Comparison of ENCODE assay signal across 1 cellular context in the genomic region with DNA sequence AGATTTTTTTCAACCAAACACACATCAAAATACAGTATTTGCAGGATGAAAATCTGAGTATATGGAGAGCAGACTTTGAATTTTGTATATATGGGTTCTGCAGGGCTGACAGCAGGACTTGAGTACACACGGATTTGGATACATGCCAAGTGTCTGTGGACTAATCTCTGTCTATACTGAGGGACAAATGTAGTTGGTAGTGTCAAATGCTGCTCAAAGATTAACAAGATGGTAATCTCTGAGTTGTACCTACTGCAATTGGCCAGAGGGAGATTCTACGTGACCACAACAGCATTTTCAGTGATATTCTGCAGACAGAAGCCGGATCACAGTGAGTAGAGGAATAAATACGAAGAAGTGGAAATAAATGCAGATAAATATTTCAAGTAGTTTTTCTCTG.
TF ChIP-seq lines count a peak whose summit lies in the region.

No MANE protein-coding gene starts in this region.

TF ChIP-seq in WTC11, 78 proteins besides CTCF, POLR2A, EP300 and RAD21 (continued from another document):
- TF ChIP-seq, protein P1, sequence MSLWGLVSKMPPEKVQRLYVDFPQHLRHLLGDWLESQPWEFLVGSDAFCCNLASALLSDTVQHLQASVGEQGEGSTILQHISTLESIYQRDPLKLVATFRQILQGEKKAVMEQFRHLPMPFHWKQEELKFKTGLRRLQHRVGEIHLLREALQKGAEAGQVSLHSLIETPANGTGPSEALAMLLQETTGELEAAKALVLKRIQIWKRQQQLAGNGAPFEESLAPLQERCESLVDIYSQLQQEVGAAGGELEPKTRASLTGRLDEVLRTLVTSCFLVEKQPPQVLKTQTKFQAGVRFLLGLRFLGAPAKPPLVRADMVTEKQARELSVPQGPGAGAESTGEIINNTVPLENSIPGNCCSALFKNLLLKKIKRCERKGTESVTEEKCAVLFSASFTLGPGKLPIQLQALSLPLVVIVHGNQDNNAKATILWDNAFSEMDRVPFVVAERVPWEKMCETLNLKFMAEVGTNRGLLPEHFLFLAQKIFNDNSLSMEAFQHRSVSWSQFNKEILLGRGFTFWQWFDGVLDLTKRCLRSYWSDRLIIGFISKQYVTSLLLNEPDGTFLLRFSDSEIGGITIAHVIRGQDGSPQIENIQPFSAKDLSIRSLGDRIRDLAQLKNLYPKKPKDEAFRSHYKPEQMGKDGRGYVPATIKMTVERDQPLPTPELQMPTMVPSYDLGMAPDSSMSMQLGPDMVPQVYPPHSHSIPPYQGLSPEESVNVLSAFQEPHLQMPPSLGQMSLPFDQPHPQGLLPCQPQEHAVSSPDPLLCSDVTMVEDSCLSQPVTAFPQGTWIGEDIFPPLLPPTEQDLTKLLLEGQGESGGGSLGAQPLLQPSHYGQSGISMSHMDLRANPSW (CRISPR knock-in tag; conservative IDR thresholded peaks at IDR 0.05; ENCODE audit: low read depth) = no peak
- no peak for TF ChIP-seq OVOL2 (CRISPR knock-in tag; IDR thresholded peaks at IDR 0.05; ENCODE audit: borderline replicate concordance)
- no peak for TF ChIP-seq HMGA2 (CRISPR knock-in tag; IDR thresholded peaks at IDR 0.05)
- TF ChIP-seq ZNF396 (CRISPR knock-in tag; IDR thresholded peaks at IDR 0.05; ENCODE audit: borderline replicate concordance) = no peak
- TF ChIP-seq, protein P2, sequence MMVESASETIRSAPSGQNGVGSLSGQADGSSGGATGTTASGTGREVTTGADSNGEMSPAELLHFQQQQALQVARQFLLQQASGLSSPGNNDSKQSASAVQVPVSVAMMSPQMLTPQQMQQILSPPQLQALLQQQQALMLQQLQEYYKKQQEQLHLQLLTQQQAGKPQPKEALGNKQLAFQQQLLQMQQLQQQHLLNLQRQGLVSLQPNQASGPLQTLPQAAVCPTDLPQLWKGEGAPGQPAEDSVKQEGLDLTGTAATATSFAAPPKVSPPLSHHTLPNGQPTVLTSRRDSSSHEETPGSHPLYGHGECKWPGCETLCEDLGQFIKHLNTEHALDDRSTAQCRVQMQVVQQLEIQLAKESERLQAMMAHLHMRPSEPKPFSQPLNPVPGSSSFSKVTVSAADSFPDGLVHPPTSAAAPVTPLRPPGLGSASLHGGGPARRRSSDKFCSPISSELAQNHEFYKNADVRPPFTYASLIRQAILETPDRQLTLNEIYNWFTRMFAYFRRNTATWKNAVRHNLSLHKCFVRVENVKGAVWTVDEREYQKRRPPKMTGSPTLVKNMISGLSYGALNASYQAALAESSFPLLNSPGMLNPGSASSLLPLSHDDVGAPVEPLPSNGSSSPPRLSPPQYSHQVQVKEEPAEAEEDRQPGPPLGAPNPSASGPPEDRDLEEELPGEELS (CRISPR knock-in tag; IDR thresholded peaks at IDR 0.05) = no peak
- TF ChIP-seq ZNF263 (CRISPR knock-in tag; IDR thresholded peaks at IDR 0.05; ENCODE audit: low read depth) = no peak
